Comparison of ENCODE assay signal across 9 cellular contexts in the genomic region with DNA sequence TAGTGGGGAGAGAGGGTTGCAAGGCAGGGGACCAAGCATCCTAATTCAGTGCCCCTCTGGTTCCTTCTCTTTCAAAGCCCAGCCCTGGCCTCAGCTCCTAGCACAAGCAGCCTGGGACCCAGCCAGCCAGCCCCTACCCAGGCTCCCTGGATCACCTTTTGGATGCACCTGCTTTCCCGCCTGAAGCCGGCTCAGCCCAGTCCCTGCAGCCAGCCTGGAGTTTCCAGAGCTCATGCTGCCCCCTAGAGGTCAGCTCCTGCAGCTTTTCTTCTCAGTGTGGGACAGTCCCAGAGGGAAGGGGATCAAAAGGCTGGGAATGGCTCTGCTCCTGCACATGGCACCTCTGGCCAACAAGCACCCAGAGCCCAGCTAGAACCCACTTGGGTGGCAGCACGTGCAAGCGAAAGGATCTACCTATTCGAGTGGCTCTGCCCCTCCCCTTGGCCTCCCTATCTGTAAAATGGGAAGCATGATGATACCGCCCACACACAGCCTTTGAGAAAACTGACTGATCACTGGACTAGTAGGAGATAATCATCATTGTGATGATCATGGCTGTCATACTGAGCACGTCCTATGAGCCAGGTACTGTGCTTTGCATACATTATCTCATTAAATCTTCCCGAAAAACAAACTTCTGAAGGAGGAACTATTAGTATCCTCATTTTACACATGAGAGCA. TPM values are rescaled to one million over a fixed set of nuclear protein-coding genes. Genes with fewer than 3 reads are reported as not detected.
DNase-seq lines count a peak whose midpoint lies in the region; ATAC-seq, FAIRE-seq and TF ChIP-seq lines count a peak whose summit lies in the region.
"Had no signal": no experiment of that assay in that cellular context is flagged by ENCODE, and none has a peak within 500 bp of the region (broad histone marks: within the 10 kb centered on the region; RNA-seq: fewer than 3 reads in every experiment).

No MANE protein-coding gene starts in this region.

- SMC1A ChIA-PET in GM12878 (lab: Charles Lee; ENCODE audit: uncharacterized antibody, unreplicated experiment), result interaction anchor here (1.0 to 4.8 kb wide), 7 partner anchors 9 to 1197 kb away, joined by 3 to 35 read pairs (median 3); no protein-coding TSS in a partner anchor

- H3K9ac ChIP-seq in SK-N-SH (no peak overlapping the region), GM12878 (ENCODE audit: control insufficient read depth, insufficient read depth, low read length) (no peak overlapping the region)

- TF ChIP-seq CTCF in D721Med (IDR thresholded peaks at IDR 0.05; ENCODE audit: insufficient read depth, missing control alignments) (peak; percentile 71), SK-N-SH (IDR thresholded peaks at IDR 0.05) (peak; percentile 87), GM12878 (IDR thresholded peaks at IDR 0.05 in 2 of 3, conservative IDR thresholded peaks at IDR 0.05 in 1 of 3; ENCODE audit: control insufficient read depth in 2 of 3, extremely low read depth in 1 of 3, insufficient read depth in 1 of 3, low read depth in 3 of 3, low read length in 3 of 3) (peak; percentile 73 to 85 (median 84))

- intact Hi-C loops in GM12878 (cut with micrococcal nuclease; ENCODE audit: unreplicated experiment), result loop anchor here (1.0 kb wide), 1 partner anchor 84 kb away; no protein-coding TSS in a partner anchor

- H3F3A ChIP-seq in SK-N-SH (replicated peaks; ENCODE audit: insufficient read depth), result no peaks in the 10 kb centered on the region

- in situ Hi-C loops in GM12878 (cut with MboI), result loop anchor here (5.0 to 10.0 kb wide), 2 partner anchors 82 to 489 kb away; no protein-coding TSS in a partner anchor

- H3K36me3 ChIP-seq in SK-N-SH (replicated peaks in 1 of 2; ENCODE audit: control insufficient read depth in 1 of 2, insufficient read depth in 2 of 2, low read length in 1 of 2) (no peaks in the 10 kb centered on the region), GM12878 (ENCODE audit: control insufficient read depth in 2 of 2, insufficient read depth in 2 of 2, low read length in 1 of 2) (no peaks in the 10 kb centered on the region)

- H3K27ac ChIP-seq in SK-N-SH (ENCODE audit: low read depth in 2 of 2, low read length in 1 of 2) (no peak overlapping the region), GM12878 (ENCODE audit: control insufficient read depth, insufficient read depth) (no peak overlapping the region)

- WGBS in SK-N-SH (ENCODE audit: low lambda C conversion rate), result 33% methylated on average over 6 of the region's 8 CpGs
- 0% methylated on average over 8 of the region's 8 CpGs for WGBS in GM12878 (ENCODE audit: insufficient coverage, insufficient replicate concordance, low lambda C conversion rate, missing lambda C conversion rate)

- H3K9me3 ChIP-seq in SK-N-SH, result no peaks in the 10 kb centered on the region
- no peaks in the 10 kb centered on the region for H3K9me3 ChIP-seq in GM12878 (replicated peaks; ENCODE audit: control insufficient read depth, insufficient read depth, low read length)

- ATAC-seq in GM19455 (IDR thresholded peaks at IDR 0.05; ENCODE audit: unreplicated experiment) (peak; percentile 85), GM12878 (peak; percentile 96)

- FAIRE-seq in D721Med (lab: Jason Lieb, UNC) (no peak), HTR-8/SVneo (lab: Jason Lieb, UNC) (no peak), GM12878 (lab: Jason Lieb, UNC) (no peak)

- H3K9me2 ChIP-seq in SK-N-SH, result no peaks in the 10 kb centered on the region

- CTCF ChIA-PET in SK-N-SH (lab: Yijun Ruan, JAX), result interaction anchor here (0.6 to 7.8 kb wide), 41 partner anchors 9 to 983 kb away, joined by 3 to 201 read pairs (median 5); partner anchors contain the start of genes FOXI1 and INSYN2B
- CTCF ChIA-PET in GM12878 (lab: Yijun Ruan, JAX), result interaction anchor here (0.6 to 5.1 kb wide), 33 partner anchors 10 to 1436 kb away, joined by 3 to 80 read pairs (median 4); partner anchors contain the start of gene INSYN2B

- H3K4me1 ChIP-seq in SK-N-SH (ENCODE audit: control insufficient read depth in 1 of 2, insufficient read depth in 2 of 2, low read depth in 1 of 2, low read length in 1 of 2) (peaks cover 0 to 24% of the 10 kb centered on the region in 2 experiments; a peak in 2 of 4 replicates), GM12878 (ENCODE audit: control insufficient read depth, insufficient read depth, low read length) (no peaks in the 10 kb centered on the region)

- no peak for DNase-seq in D721Med (ENCODE audit: insufficient read length, low spot score)
- DNase-seq in HTR-8/SVneo (ENCODE audit: insufficient read length, low spot score), result peak; percentile 61
- peak; percentile 74 for DNase-seq in SK-N-SH
- no peak for DNase-seq in GM12878 (ENCODE audit: low read depth, low spot score)
- DNase-seq in iPS DF 4.7 (ENCODE audit: extremely low read depth, low spot score), result peak; percentile 46
- peak; percentile 2 to 48 for DNase-seq in stimulated activated CD4-positive, alpha-beta T cell treated with anti-CD3 and anti-CD28 coated beads, Interleukin-12 subunit alpha, Interleukin-12 subunit beta, amount 100 ng/mL, for 24 hours (ENCODE audit: low read depth in 2 of 2)
- no peak for DNase-seq in NCI-H2107 treated with DMSO at 0.1 percent for 48 hours (lab: John Stamatoyannopoulos, UW; ENCODE audit: unreplicated experiment)
- DNase-seq: activated B cell treated with CpG ODN at 0.5 μM for 24 hours had no signal

- H4K20me1 ChIP-seq in SK-N-SH (ENCODE audit: insufficient read depth) (no peaks in the 10 kb centered on the region), GM12878 (ENCODE audit: control insufficient read depth, insufficient read depth) (no peaks in the 10 kb centered on the region; the same call in 1 of the 2 replicates)

- H3K27me3 ChIP-seq in SK-N-SH (ENCODE audit: insufficient read depth) (no peaks in the 10 kb centered on the region), GM12878 (replicated peaks in 1 of 2; ENCODE audit: control insufficient read depth in 2 of 2, insufficient read depth in 2 of 2, low read length in 1 of 2) (no peaks in the 10 kb centered on the region; a peak in 1 of 4 replicates)

- H3K4me2 ChIP-seq in SK-N-SH (no peak overlapping the region), GM12878 (ENCODE audit: control insufficient read depth, insufficient read depth) (no peak overlapping the region)

- no TSS peak for BruUV-seq in GM12878 (replicated peaks; lab: Mats Ljungman, UMichigan)

- RAD21 ChIA-PET in GM12878 (lab: Charles Lee; ENCODE audit: unreplicated experiment), result interaction anchor here (0.7 to 2.0 kb wide), 12 partner anchors 11 to 600 kb away, joined by 3 to 13 read pairs (median 4); partner anchors contain the start of gene SPDL1

- TF ChIP-seq RAD21 in SK-N-SH (IDR thresholded peaks at IDR 0.05; ENCODE audit: low read length) (peak; percentile 90), GM12878 (IDR thresholded peaks at IDR 0.05; ENCODE audit: insufficient read depth, low read depth, low read length) (peak; percentile 82)

- H3K79me2 ChIP-seq in SK-N-SH (ENCODE audit: insufficient read depth) (no peaks in the 10 kb centered on the region), GM12878 (ENCODE audit: control insufficient read depth, insufficient read depth, low read length) (no peaks in the 10 kb centered on the region)

- no peak for TF ChIP-seq POLR2A in GM12878 (IDR thresholded peaks at IDR 0.05; ENCODE audit: low read depth, low read length)

- H2AFZ ChIP-seq in SK-N-SH (ENCODE audit: low read depth), result no peak overlapping the region
- no peak overlapping the region for H2AFZ ChIP-seq in GM12878 (ENCODE audit: control insufficient read depth, low read depth, low read length)

- POLR2A ChIA-PET in SK-N-SH (lab: Yijun Ruan, JAX), result interaction anchor here (0.6 kb wide), 1 partner anchor 85 kb away, joined by 3 read pairs; no protein-coding TSS in a partner anchor
- POLR2A ChIA-PET in GM12878 (lab: Charles Lee), result no interaction called here

- TF ChIP-seq EP300 in SK-N-SH (IDR thresholded peaks at IDR 0.05; ENCODE audit: borderline replicate concordance in 1 of 2, low read depth in 1 of 2, low read length in 1 of 2), result no peak
- no peak for TF ChIP-seq EP300 in GM12878 (IDR thresholded peaks at IDR 0.05; ENCODE audit: borderline replicate concordance in 1 of 2, control insufficient read depth in 1 of 2, low read depth in 2 of 2, low read length in 2 of 2)

- H3K4me3 ChIP-seq in SK-N-SH (ENCODE audit: low read depth in 2 of 2, low read length in 1 of 2) (no peak overlapping the region), GM12878 (no peak overlapping the region)

TF ChIP-seq in SK-N-SH, 30 proteins besides CTCF, POLR2A, EP300 and RAD21:
- TF ChIP-seq GABPA (IDR thresholded peaks at IDR 0.05; ENCODE audit: low read depth) (no peak), SMC3 (IDR thresholded peaks at IDR 0.05; ENCODE audit: low read depth, low read length) (peak; percentile 92)

TF ChIP-seq in GM12878, 131 proteins besides CTCF, POLR2A, EP300 and RAD21 (continues in another document):
- TF ChIP-seq BHLHE40 (IDR thresholded peaks at IDR 0.05; ENCODE audit: borderline replicate concordance in 1 of 2, low read depth in 2 of 2, low read length in 1 of 2) (peak in 1 of 2 experiments; percentile 34; a peak in 1 of 4 replicates), LARP7 (IDR thresholded peaks at IDR 0.05) (0 out of 2 replicates have a peak, but pooled peaks have one; percentile 35), HDGF (IDR thresholded peaks at IDR 0.05) (no peak), SMC3 (IDR thresholded peaks at IDR 0.05; ENCODE audit: borderline replicate concordance, low read length) (peak; percentile 79), TAF1 (IDR thresholded peaks at IDR 0.05; ENCODE audit: borderline replicate concordance, low read depth, low read length) (no peak), YY1 (IDR thresholded peaks at IDR 0.05; ENCODE audit: low read depth, low read length) (0 out of 2 replicates have a peak, but pooled peaks have one; percentile 10)

RNA-seq across cellular contexts. Expression of gene C5orf58, which starts 48.6 kb away (rescaled TPM):
- polyA plus RNA-seq in SK-N-SH (2012; rRNA removed), result not detected in 2 replicates
- not detected in 2 replicates for polyA plus RNA-seq in SK-N-SH (2012; cell fraction: cytosol; rRNA removed)
- not detected in 2 replicates for polyA plus RNA-seq in SK-N-SH (2012; cell fraction: nucleus; rRNA removed)
- not detected in 2 replicates for total RNA-seq in GM12878 (2013; cell fraction: nucleolus; rRNA removed)
- total RNA-seq in GM12878 (2014; rRNA removed), result not detected in 2 replicates
- not detected in 2 replicates for total RNA-seq in GM12878 (2014; rRNA removed; fragmentation: Illumina TruSeq; extraction: Trizol)
- total RNA-seq in GM12878 (2021), result not detected in 2 replicates
- polyA plus RNA-seq in GM12878 (2011; ENCODE audit: low read depth), result not detected
- not detected in 2 replicates for polyA plus RNA-seq in GM12878 (2011; rRNA removed)
- not detected in 2 replicates for polyA plus RNA-seq in GM12878 (2011; cell fraction: cytosol; rRNA removed)
- polyA plus RNA-seq in GM12878 (2011; cell fraction: nucleus; rRNA removed), result not detected in 2 replicates
- 0.11 TPM in 1 of 2 replicates, not detected in the other for polyA plus RNA-seq in GM12878 (2012)
- polyA plus RNA-seq in GM12878 (2014; fragmentation: Illumina TruSeq; extraction: Trizol), result not detected in 2 replicates
- under 1 TPM; 0.26 to 0.27 TPM for polyA plus RNA-seq in GM12878 (2014; fragmentation: Nextera tagmentation; extraction: Ambion mirVana)
- polyA plus RNA-seq in GM12878 (2014; rRNA removed), result not detected in 2 replicates
- under 1 TPM in 1 of 2 experiments, not detected in 1; 0.13 TPM for polyA plus RNA-seq in GM12878 (2016; fragmentation: Nextera tagmentation; extraction: Ambion mirVana)
- not detected in 2 replicates for polyA minus RNA-seq in GM12878 (2011; rRNA and poly(A)+ RNA removed)
- not detected in 2 replicates for polyA minus RNA-seq in GM12878 (2011; cell fraction: cytosol; rRNA and poly(A)+ RNA removed)
- not detected in 2 replicates for polyA minus RNA-seq in GM12878 (2011; cell fraction: nucleus; rRNA and poly(A)+ RNA removed)
- total RNA-seq: activated B cell treated with CpG ODN at 0.5 μM for 24 hours had no signal

Comparison
In these comparisons a context has a peak if more than half of its experiments do, and no peak if none do; other contexts are left out.
1. DNase-seq: peak in HTR-8/SVneo (single experiment), SK-N-SH (single experiment), iPS DF 4.7 (single experiment) and stimulated activated CD4-positive, alpha-beta T cell treated with anti-CD3 and anti-CD28 coated beads, Interleukin-12 subunit alpha, Interleukin-12 subunit beta, amount 100 ng/mL, for 24 hours (2 of 2); none in D721Med (single experiment), GM12878 (single experiment) and NCI-H2107 treated with DMSO at 0.1 percent for 48 hours (single experiment).
2. Peak in every context shown above with its lines, with median percentiles within 50 percentile points of each other: CTCF ChIP-seq.